In the genomic region with DNA sequence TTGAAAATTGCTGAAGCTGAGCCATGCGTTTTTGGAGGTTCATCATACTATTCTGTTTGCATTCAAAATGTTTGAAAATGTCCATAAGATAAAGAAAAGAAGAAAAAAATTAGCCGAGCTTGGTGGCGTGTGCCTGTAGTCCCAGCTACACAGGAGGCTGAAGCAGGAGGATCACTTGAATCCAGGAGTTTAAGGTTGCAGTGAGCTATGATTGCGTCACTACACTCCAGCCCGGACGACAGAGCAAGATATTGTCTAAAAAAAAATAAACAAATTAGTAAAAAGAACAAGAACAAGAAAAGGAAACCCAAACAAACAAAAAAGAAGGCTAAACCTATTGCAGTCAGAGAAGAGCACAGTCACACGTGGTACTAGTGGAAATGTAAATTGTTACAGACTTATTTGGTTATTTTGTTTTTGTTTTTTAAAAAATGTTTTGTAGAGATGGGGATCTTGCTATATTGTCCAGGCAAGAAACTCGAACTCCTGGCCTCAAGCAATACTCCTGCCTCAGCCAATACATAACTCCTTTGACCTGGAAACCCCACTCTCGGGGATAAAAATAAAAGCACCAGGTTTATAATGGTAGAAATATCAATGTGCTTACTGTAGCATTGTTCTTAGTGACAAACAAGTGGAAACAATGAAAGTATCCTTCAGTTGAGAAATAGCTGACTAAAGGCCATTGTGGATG, we compare ENCODE assay signal across 25 cellular contexts. TPM values are rescaled to one million over a fixed set of nuclear protein-coding genes. Genes with fewer than 3 reads are reported as not detected.
DNase-seq lines count a peak whose midpoint lies in the region; ATAC-seq and TF ChIP-seq lines count a peak whose summit lies in the region.
"Had no signal": no experiment of that assay in that cellular context is flagged by ENCODE, and none has a peak within 500 bp of the region (broad histone marks: within the 10 kb centered on the region; RNA-seq: fewer than 3 reads in every experiment).

No MANE protein-coding gene starts in this region.

- H2BK20ac ChIP-seq in IMR-90 (ENCODE audit: low read depth, low read length) = no peak overlapping the region

- no peak for DNase-seq in activated T-cell treated with anti-CD3 and anti-CD28 coated beads, Interleukin-2, amount 50 U/mL, for 72 hours
- DNase-seq in activated T-cell treated with anti-CD3 and anti-CD28 coated beads, Interleukin-2, amount 50 U/mL, for 4 hours = no peak
- DNase-seq in IMR-90 (peak; percentile 7), adipocyte (ENCODE audit: low read depth) (peak; percentile 12), fibroblast of villous mesenchyme (ENCODE audit: low read depth) (peak; percentile 27), GM10248 (ENCODE audit: extremely low spot score) (no peak), HuH-7.5 (ENCODE audit: low spot score) (no peak)
- DNase-seq: ACHN; AML-193; BE2C; Calu3; CD4-positive, alpha-beta memory T cell; COR-L47; DMS53; DMS79 treated with DMSO at 0.1 percent for 48 hours; GF-D8; GOT3; H7; HCEC 1CT had no signal

- no peak overlapping the region for H3K4me2 ChIP-seq in IMR-90 (ENCODE audit: low read depth, low read length)
- H3K4me2 ChIP-seq: BLaER1 treated with 17β-estradiol and CSF1 and Interleukin-3, amounts not matched to agents 10 nM and 100 nM had no signal

- no peak for ATAC-seq in activated T-cell treated with anti-CD3 and anti-CD28 coated beads, Interleukin-2, amount 50 U/mL, for 72 hours (replicated peaks in 1 of 2)
- no peak for ATAC-seq in activated T-cell treated with anti-CD3 and anti-CD28 coated beads, Interleukin-2, amount 50 U/mL, for 4 hours
- ATAC-seq in IMR-90 (ENCODE audit: low read depth) (no peak), GM19455 (IDR thresholded peaks at IDR 0.05; ENCODE audit: unreplicated experiment) (no peak)

- H3K9me3 ChIP-seq in IMR-90 (ENCODE audit: control insufficient read depth, insufficient read depth, low read length) (no peaks in the 10 kb centered on the region), adipocyte (ENCODE audit: control insufficient read depth, low read length) (peaks cover 8% of the 10 kb centered on the region)
- H3K9me3 ChIP-seq: BE2C had no signal

- 43% methylated on average over 1 of the region's 9 CpGs; no CpG with 5 or more reads in 1 of the 2 experiments for WGBS in IMR-90 (ENCODE audit: extremely low coverage in 2 of 2, insufficient read length in 1 of 2), 2 experiments

- peaks cover 3 to 5% of the 10 kb centered on the region in 2 donors for H3K36me3 Mint-ChIP-seq in activated T-cell treated with anti-CD3 and anti-CD28 coated beads, Interleukin-2, amount 50 U/mL, for 72 hours (ENCODE audit: insufficient read depth in 2 of 2)
- no peaks in the 10 kb centered on the region for H3K36me3 Mint-ChIP-seq in activated T-cell treated with anti-CD3 and anti-CD28 coated beads, Interleukin-2, amount 50 U/mL, for 4 hours (ENCODE audit: insufficient read depth)
- H3K36me3 Mint-ChIP-seq: CD14-positive monocyte had no signal

- no peak overlapping the region for H2AK5ac ChIP-seq in IMR-90 (ENCODE audit: low read depth, low read length)

- BruUV-seq in IMR-90 (replicated peaks; lab: Mats Ljungman, UMichigan) = no TSS peak

- no peak overlapping the region for H3K14ac ChIP-seq in IMR-90 (replicated peaks; ENCODE audit: low read depth, low read length)

- POLR2A ChIA-PET in IMR-90 (lab: Charles Lee; ENCODE audit: unreplicated experiment) (no interaction called here), GM10248 (lab: Yijun Ruan, JAX) (no interaction called here)

- no peak overlapping the region for H3K4me3 ChIP-seq in IMR-90 (ENCODE audit: insufficient read depth, low read depth, low read length)
- H3K4me3 ChIP-seq in adipocyte (ENCODE audit: low read length) = no peak overlapping the region
- H3K4me3 ChIP-seq in fibroblast of villous mesenchyme (ENCODE audit: low read depth, low read length) = no peak overlapping the region
- H3K4me3 ChIP-seq: BLaER1 treated with 17β-estradiol and CSF1 and Interleukin-3, amounts not matched to agents 10 nM and 100 nM had no signal

- TF ChIP-seq RAD21 in IMR-90 (IDR thresholded peaks at IDR 0.05; ENCODE audit: low read length) = no peak

- intact Hi-C loops in IMR-90 (cut with micrococcal nuclease) = no loop called here

- H3K4me3 Mint-ChIP-seq in activated T-cell treated with anti-CD3 and anti-CD28 coated beads, Interleukin-2, amount 50 U/mL, for 72 hours = no peak overlapping the region
- no peak overlapping the region for H3K4me3 Mint-ChIP-seq in activated T-cell treated with anti-CD3 and anti-CD28 coated beads, Interleukin-2, amount 50 U/mL, for 4 hours
- H3K4me3 Mint-ChIP-seq: CD14-positive monocyte; CD4-positive, alpha-beta memory T cell had no signal

- no peak overlapping the region for H2BK5ac ChIP-seq in IMR-90 (ENCODE audit: low read depth, low read length, poor library complexity, severe bottlenecking)

- H3K4ac ChIP-seq in IMR-90 (ENCODE audit: low read depth, low read length) = no peak overlapping the region

- TF ChIP-seq POLR2A in IMR-90 (IDR thresholded peaks at IDR 0.05; ENCODE audit: low read depth, low read length) = no peak

- peaks cover 8% of the 10 kb centered on the region for H3K4me1 Mint-ChIP-seq in activated T-cell treated with anti-CD3 and anti-CD28 coated beads, Interleukin-2, amount 50 U/mL, for 72 hours (ENCODE audit: low read depth)
- H3K4me1 Mint-ChIP-seq in activated T-cell treated with anti-CD3 and anti-CD28 coated beads, Interleukin-2, amount 50 U/mL, for 4 hours (ENCODE audit: low read depth) = peaks cover 3% of the 10 kb centered on the region

- no peak overlapping the region for H3K27ac ChIP-seq in IMR-90 (ENCODE audit: insufficient read depth, low read length)
- H3K27ac ChIP-seq: 22Rv1; BLaER1 treated with 17β-estradiol and CSF1 and Interleukin-3, amounts not matched to agents 10 nM and 100 nM had no signal

- in situ Hi-C loops in IMR-90 (cut with MboI; ENCODE audit: low sequenced_read_pairs) = no loop called here

- no peaks in the 10 kb centered on the region for H3K9me1 ChIP-seq in IMR-90 (ENCODE audit: insufficient read depth, low read length)

- peaks cover 20% of the 10 kb centered on the region for H3K27me3 Mint-ChIP-seq in activated T-cell treated with anti-CD3 and anti-CD28 coated beads, Interleukin-2, amount 50 U/mL, for 72 hours (ENCODE audit: low read depth)
- H3K27me3 Mint-ChIP-seq in activated T-cell treated with anti-CD3 and anti-CD28 coated beads, Interleukin-2, amount 50 U/mL, for 4 hours (ENCODE audit: low read depth) = peaks cover 20% of the 10 kb centered on the region

- peak overlapping the region; percentile 20 for H3K27ac Mint-ChIP-seq in activated T-cell treated with anti-CD3 and anti-CD28 coated beads, Interleukin-2, amount 50 U/mL, for 72 hours
- H3K27ac Mint-ChIP-seq: CD14-positive monocyte; CD4-positive, alpha-beta memory T cell had no signal

- CTCF ChIA-PET in IMR-90 (lab: Yijun Ruan, JAX) = interaction anchor here (0.9 kb wide), 1 partner anchor 775 kb away, joined by 3 read pairs; no protein-coding TSS in a partner anchor
- CTCF ChIA-PET in GM10248 (lab: Yijun Ruan, JAX) = interaction anchor here (0.9 to 2.2 kb wide), 4 partner anchors 10 to 780 kb away, joined by 3 to 5 read pairs (median 3); no protein-coding TSS in a partner anchor

- H2AK9ac ChIP-seq in IMR-90 (replicated peaks; ENCODE audit: low read depth, low read length, poor library complexity) = no peak overlapping the region

- no peak overlapping the region for H2AFZ ChIP-seq in IMR-90 (replicated peaks; ENCODE audit: low read length, poor library complexity)

- no peaks in the 10 kb centered on the region for H4K20me1 ChIP-seq in IMR-90 (ENCODE audit: insufficient read depth, low read length)
- H4K20me1 ChIP-seq: BLaER1 treated with 17β-estradiol and CSF1 and Interleukin-3, amounts not matched to agents 10 nM and 100 nM had no signal

- H2BK120ac ChIP-seq in IMR-90 (ENCODE audit: low read depth, low read length) = no peak overlapping the region

- H3K18ac ChIP-seq in IMR-90 (ENCODE audit: low read depth, low read length) = no peak overlapping the region

- no peaks in the 10 kb centered on the region for H3K36me3 ChIP-seq in IMR-90 (ENCODE audit: control insufficient read depth, insufficient read depth, low read length)
- no peaks in the 10 kb centered on the region for H3K36me3 ChIP-seq in adipocyte (ENCODE audit: control insufficient read depth, insufficient read depth, low read length, severe bottlenecking)
- H3K36me3 ChIP-seq: BE2C; BLaER1 treated with 17β-estradiol and CSF1 and Interleukin-3, amounts not matched to agents 10 nM and 100 nM had no signal

- no peak overlapping the region for H3K23ac ChIP-seq in IMR-90 (ENCODE audit: low read depth, low read length)

- no peak overlapping the region for H4K8ac ChIP-seq in IMR-90 (ENCODE audit: low read depth in 2 of 2, low read length in 2 of 2)

- H2BK15ac ChIP-seq in IMR-90 (ENCODE audit: low read depth, low read length) = no peak overlapping the region

- H3K27me3 ChIP-seq in IMR-90 (ENCODE audit: control insufficient read depth, insufficient read depth, low read length) = no peaks in the 10 kb centered on the region
- no peaks in the 10 kb centered on the region for H3K27me3 ChIP-seq in adipocyte (replicated peaks; ENCODE audit: control insufficient read depth, insufficient read depth, low read length)
- H3K27me3 ChIP-seq: BE2C; BLaER1 treated with 17β-estradiol and CSF1 and Interleukin-3, amounts not matched to agents 10 nM and 100 nM had no signal

- H4K5ac ChIP-seq in IMR-90 (ENCODE audit: low read depth, low read length) = no peak overlapping the region

- H4K91ac ChIP-seq in IMR-90 (ENCODE audit: insufficient read depth, low read depth, low read length) = no peak overlapping the region

- dilution Hi-C loops in IMR-90 (cut with HindIII; ENCODE audit: low sequenced_read_pairs, unreplicated experiment) = no loop called here

- peaks cover 2 to 6% of the 10 kb centered on the region in 2 donors for H3K9me3 Mint-ChIP-seq in activated T-cell treated with anti-CD3 and anti-CD28 coated beads, Interleukin-2, amount 50 U/mL, for 72 hours
- peaks cover 6% of the 10 kb centered on the region for H3K9me3 Mint-ChIP-seq in activated T-cell treated with anti-CD3 and anti-CD28 coated beads, Interleukin-2, amount 50 U/mL, for 4 hours

- no peak overlapping the region for H3K56ac ChIP-seq in IMR-90 (ENCODE audit: extremely low read depth, insufficient read depth, low read length)

- no peak for TF ChIP-seq CTCF in IMR-90 (conservative IDR thresholded peaks at IDR 0.05; ENCODE audit: low read depth, low read length)
- no peak for TF ChIP-seq CTCF in fibroblast of villous mesenchyme (IDR thresholded peaks at IDR 0.05; ENCODE audit: insufficient read depth, low read depth, low read length)
- no peak for TF ChIP-seq CTCF in GM10248 (IDR thresholded peaks at IDR 0.05; ENCODE audit: control extremely low read depth, extremely low read depth, low read depth, missing control alignments)

- no peaks in the 10 kb centered on the region for H3K79me1 ChIP-seq in IMR-90 (ENCODE audit: low read depth in 1 of 2, low read length in 2 of 2)

- no peak overlapping the region for H3K9ac ChIP-seq in IMR-90 (ENCODE audit: low read depth, low read length)
- no peak overlapping the region for H3K9ac ChIP-seq in adipocyte (ENCODE audit: low read length)
- H3K9ac ChIP-seq: BLaER1 treated with 17β-estradiol and CSF1 and Interleukin-3, amounts not matched to agents 10 nM and 100 nM had no signal

- H3K4me1 ChIP-seq in IMR-90 (ENCODE audit: control insufficient read depth, insufficient read depth, low read length) (no peaks in the 10 kb centered on the region), adipocyte (ENCODE audit: control insufficient read depth, insufficient read depth, low read length) (peaks cover 13% of the 10 kb centered on the region)
- H3K4me1 ChIP-seq: BE2C had no signal

RNA-seq across cellular contexts. Expression of gene ERN2, which starts 11.6 kb away (rescaled TPM):
- under 1 TPM in 1 of 2 donors, not detected in 1; 0.24 TPM for total RNA-seq in activated T-cell treated with anti-CD3 and anti-CD28 coated beads, Interleukin-2, amount 50 U/mL, for 72 hours
- total RNA-seq in activated T-cell treated with anti-CD3 and anti-CD28 coated beads, Interleukin-2, amount 50 U/mL, for 4 hours = under 1 TPM in 1 of 3 donors, not detected in 2; 0.08 TPM
- total RNA-seq in IMR-90 (2012; rRNA removed) (0.54 TPM in 1 of 2 replicates, not detected in the other), fibroblast of villous mesenchyme (0.43 TPM in 1 of 2 replicates, not detected in the other)
- 0.39 and 0.60 TPM in 2 replicates for polyA plus RNA-seq in IMR-90 (2012; rRNA removed)
- polyA plus RNA-seq in IMR-90 (2012; cell fraction: cytosol; rRNA removed) = 0.04 and 0.42 TPM in 2 replicates
- polyA plus RNA-seq in IMR-90 (2012; cell fraction: nucleus; rRNA removed; ENCODE audit: low replicate concordance) = 0.21 and 0.53 TPM in 2 replicates
- total RNA-seq: CD4-positive, alpha-beta memory T cell had no signal
- polyA plus RNA-seq: CD14-positive monocyte; CD4-positive, alpha-beta memory T cell had no signal

RNA-seq across cellular contexts. Expression of gene CHP2, which starts 30.2 kb away (rescaled TPM):
- not detected for total RNA-seq in activated T-cell treated with anti-CD3 and anti-CD28 coated beads, Interleukin-2, amount 50 U/mL, for 72 hours
- total RNA-seq in activated T-cell treated with anti-CD3 and anti-CD28 coated beads, Interleukin-2, amount 50 U/mL, for 4 hours = not detected
- total RNA-seq in IMR-90 (2012; rRNA removed) = not detected in 2 replicates
- polyA plus RNA-seq in IMR-90 (2012; rRNA removed) = not detected in 2 replicates
- not detected in 2 replicates for polyA plus RNA-seq in IMR-90 (2012; cell fraction: cytosol; rRNA removed)
- polyA plus RNA-seq in IMR-90 (2012; cell fraction: nucleus; rRNA removed; ENCODE audit: low replicate concordance) = not detected in 2 replicates
- not detected in 2 replicates for total RNA-seq in fibroblast of villous mesenchyme
- total RNA-seq: Calu3; CD4-positive, alpha-beta memory T cell; Daoy; G401 had no signal
- polyA plus RNA-seq: CD14-positive monocyte; CD4-positive, alpha-beta memory T cell had no signal

RNA-seq across cellular contexts. Expression of gene PLK1, which starts 45.9 kb away (rescaled TPM):
- total RNA-seq in activated T-cell treated with anti-CD3 and anti-CD28 coated beads, Interleukin-2, amount 50 U/mL, for 72 hours = 100 to 1,000 TPM in 1 of 2 donors, 10 to 100 TPM in 1; 79.5 to 110 TPM
- 1 to 10 TPM; 1.3 to 1.8 (median 1.5) TPM for total RNA-seq in activated T-cell treated with anti-CD3 and anti-CD28 coated beads, Interleukin-2, amount 50 U/mL, for 4 hours
- 19.4 and 20.0 TPM in 2 replicates for total RNA-seq in IMR-90 (2012; rRNA removed)
- polyA plus RNA-seq in IMR-90 (2012; rRNA removed) = 59.0 and 67.8 TPM in 2 replicates
- 37.4 and 47.0 TPM in 2 replicates for polyA plus RNA-seq in IMR-90 (2012; cell fraction: cytosol; rRNA removed)
- polyA plus RNA-seq in IMR-90 (2012; cell fraction: nucleus; rRNA removed; ENCODE audit: low replicate concordance) = 45.1 and 98.3 TPM in 2 replicates
- total RNA-seq in fibroblast of villous mesenchyme = 12.6 and 24.6 TPM in 2 replicates
- polyA plus RNA-seq: CD14-positive monocyte had no signal

Comparison
In these comparisons a context has a peak if more than half of its experiments do, and no peak if none do; other contexts are left out.
1. DNase-seq: peak in IMR-90 (single experiment), adipocyte (single experiment) and fibroblast of villous mesenchyme (single experiment); none in activated T-cell treated with anti-CD3 and anti-CD28 coated beads, Interleukin-2, amount 50 U/mL, for 72 hours (0 of 2), activated T-cell treated with anti-CD3 and anti-CD28 coated beads, Interleukin-2, amount 50 U/mL, for 4 hours (single experiment), GM10248 (single experiment) and HuH-7.5 (single experiment).